In genomic region chr15:65377105-65377975, GRCh38 we compare ENCODE assay signal across 8 cellular contexts. TPM values are rescaled to one million over a fixed set of nuclear protein-coding genes. Genes with fewer than 3 reads are reported as not detected.
DNase-seq lines count a peak whose midpoint lies in the region; ATAC-seq, FAIRE-seq and TF ChIP-seq lines count a peak whose summit lies in the region.

No MANE protein-coding gene starts in this region.

- CTCF ChIA-PET in activated CD4-positive, alpha-beta T cell treated with anti-CD3 and anti-CD28 coated beads, Interleukin-2, amount 10 ng/mL, durations not matched to agents 7 days and 5 days (lab: Charles Lee), result interaction anchor here (0.9 to 1.7 kb wide), 2 partner anchors 8 to 55 kb away, joined by 3 to 4 read pairs; no protein-coding TSS in a partner anchor
- CTCF ChIA-PET in activated CD4-positive, alpha-beta memory T cell treated with anti-CD3 and anti-CD28 coated beads, Interleukin-2, amount 10 ng/mL, durations not matched to agents 7 days and 5 days (lab: Charles Lee), result no interaction called here

- H3K27me3 ChIP-seq in cardiac muscle cell (no peaks in the 10 kb centered on the region), pancreas (peaks cover 0 to 14% (median 2%) of the 10 kb centered on the region in 4 donors)

- peaks cover 69% of the 10 kb centered on the region for H3K27me3 Mint-ChIP-seq in activated CD4-positive, alpha-beta T cell treated with anti-CD3 and anti-CD28 coated beads, Interleukin-2, amount 10 ng/mL, durations not matched to agents 7 days and 5 days
- H3K27me3 Mint-ChIP-seq in activated CD4-positive, alpha-beta memory T cell treated with anti-CD3 and anti-CD28 coated beads, Interleukin-2, amount 10 ng/mL, durations not matched to agents 7 days and 5 days, result peaks cover 72% of the 10 kb centered on the region

- H3K36me3 ChIP-seq in cardiac muscle cell (peaks cover 4% of the 10 kb centered on the region), pancreas (no peaks in the 10 kb centered on the region)

- POLR2A ChIA-PET in activated CD4-positive, alpha-beta T cell treated with anti-CD3 and anti-CD28 coated beads, Interleukin-2, amount 10 ng/mL, durations not matched to agents 7 days and 5 days (lab: Charles Lee), result no interaction called here
- POLR2A ChIA-PET in activated CD4-positive, alpha-beta memory T cell treated with anti-CD3 and anti-CD28 coated beads, Interleukin-2, amount 10 ng/mL, durations not matched to agents 7 days and 5 days (lab: Charles Lee), result interaction anchor here (1.2 to 3.3 kb wide), 2 partner anchors 39 to 72 kb away, joined by 3 to 15 read pairs; partner anchors contain the start of gene RNU5B-1

- FAIRE-seq in pancreas (lab: Jason Lieb, UNC), result no peak

- intact Hi-C loops in pancreas (cut with DNase I), result no loop called here

- H3K27ac Mint-ChIP-seq in activated CD4-positive, alpha-beta T cell treated with anti-CD3 and anti-CD28 coated beads, Interleukin-2, amount 10 ng/mL, durations not matched to agents 7 days and 5 days, result no peak overlapping the region
- no peak overlapping the region for H3K27ac Mint-ChIP-seq in activated CD4-positive, alpha-beta memory T cell treated with anti-CD3 and anti-CD28 coated beads, Interleukin-2, amount 10 ng/mL, durations not matched to agents 7 days and 5 days

- peaks cover 11% of the 10 kb centered on the region for H3K4me1 ChIP-seq in cardiac muscle cell (ENCODE audit: low read depth)
- H3K4me1 ChIP-seq in pancreas, result no peaks in the 10 kb centered on the region

- H3K4me3 Mint-ChIP-seq in activated CD4-positive, alpha-beta T cell treated with anti-CD3 and anti-CD28 coated beads, Interleukin-2, amount 10 ng/mL, durations not matched to agents 7 days and 5 days, result peak overlapping the region; percentile 48
- H3K4me3 Mint-ChIP-seq in activated CD4-positive, alpha-beta memory T cell treated with anti-CD3 and anti-CD28 coated beads, Interleukin-2, amount 10 ng/mL, durations not matched to agents 7 days and 5 days, result peak overlapping the region; percentile 8

- TF ChIP-seq CTCF in cardiac muscle cell (IDR thresholded peaks at IDR 0.05; ENCODE audit: low read depth, low read length) (no peak), pancreas (IDR thresholded peaks at IDR 0.05) (no peak)

- no peaks in the 10 kb centered on the region for H3K9me3 ChIP-seq in cardiac muscle cell (ENCODE audit: low read depth)
- no peaks in the 10 kb centered on the region for H3K9me3 ChIP-seq in pancreas

- ATAC-seq in pancreas (peak; percentile 65 to 86 (median 74)), HG03175 (IDR thresholded peaks at IDR 0.05; ENCODE audit: unreplicated experiment) (no peak), GM18517 (IDR thresholded peaks at IDR 0.05; ENCODE audit: unreplicated experiment) (no peak), HG03039 (IDR thresholded peaks at IDR 0.05; ENCODE audit: unreplicated experiment) (no peak)

- H3K9me3 Mint-ChIP-seq in activated CD4-positive, alpha-beta T cell treated with anti-CD3 and anti-CD28 coated beads, Interleukin-2, amount 10 ng/mL, durations not matched to agents 7 days and 5 days, result no peaks in the 10 kb centered on the region
- no peaks in the 10 kb centered on the region for H3K9me3 Mint-ChIP-seq in activated CD4-positive, alpha-beta memory T cell treated with anti-CD3 and anti-CD28 coated beads, Interleukin-2, amount 10 ng/mL, durations not matched to agents 7 days and 5 days

- WGBS in pancreas, 2 donors, result 1% methylated on average over 42 to 99 of the region's 99 CpGs

- DNase-seq in activated CD4-positive, alpha-beta T cell treated with anti-CD3 and anti-CD28 coated beads, Interleukin-2, amount 10 ng/mL, durations not matched to agents 7 days and 5 days, result no peak
- DNase-seq in activated CD4-positive, alpha-beta T cell treated with anti-CD3 and anti-CD28 coated beads for 4 hours, result no peak
- no peak for DNase-seq in activated CD4-positive, alpha-beta memory T cell treated with anti-CD3 and anti-CD28 coated beads, Interleukin-2, amount 10 ng/mL, durations not matched to agents 7 days and 5 days
- DNase-seq in cardiac muscle cell (ENCODE audit: low read depth in 1 of 2, low spot score in 1 of 2), result peak; percentile 48 to 76
- peak in 2 of 6 donors; percentile 74 to 80 for DNase-seq in pancreas

- peak overlapping the region; percentile 75 for H3K27ac ChIP-seq in cardiac muscle cell
- H3K27ac ChIP-seq in pancreas, result no peak overlapping the region

- H3K36me3 Mint-ChIP-seq in activated CD4-positive, alpha-beta T cell treated with anti-CD3 and anti-CD28 coated beads, Interleukin-2, amount 10 ng/mL, durations not matched to agents 7 days and 5 days (ENCODE audit: low read depth), result no peaks in the 10 kb centered on the region
- no peaks in the 10 kb centered on the region for H3K36me3 Mint-ChIP-seq in activated CD4-positive, alpha-beta memory T cell treated with anti-CD3 and anti-CD28 coated beads, Interleukin-2, amount 10 ng/mL, durations not matched to agents 7 days and 5 days (ENCODE audit: low read depth)

- H3K4me3 ChIP-seq in cardiac muscle cell (peak overlapping the region; percentile 91), pancreas (peak overlapping the region; percentile 23 to 60 (median 35))

- peaks cover 13% of the 10 kb centered on the region for H3K4me1 Mint-ChIP-seq in activated CD4-positive, alpha-beta T cell treated with anti-CD3 and anti-CD28 coated beads, Interleukin-2, amount 10 ng/mL, durations not matched to agents 7 days and 5 days
- H3K4me1 Mint-ChIP-seq in activated CD4-positive, alpha-beta memory T cell treated with anti-CD3 and anti-CD28 coated beads, Interleukin-2, amount 10 ng/mL, durations not matched to agents 7 days and 5 days, result peaks cover 15% of the 10 kb centered on the region

RNA-seq across cellular contexts. Expression of gene IGDCC3, which starts 0.5 kb away (rescaled TPM):
- total RNA-seq in activated CD4-positive, alpha-beta T cell treated with anti-CD3 and anti-CD28 coated beads, Interleukin-2, amount 10 ng/mL, durations not matched to agents 7 days and 5 days, result not detected
- not detected for total RNA-seq in activated CD4-positive, alpha-beta memory T cell treated with anti-CD3 and anti-CD28 coated beads, Interleukin-2, amount 10 ng/mL, durations not matched to agents 7 days and 5 days
- total RNA-seq in cardiac muscle cell (41.9 and 54.6 TPM in 2 replicates), pancreas (under 1 TPM in 1 of 6 donors, not detected in 5; 0.32 TPM)
- polyA plus RNA-seq in cardiac muscle cell (41.1 and 52.4 TPM in 2 replicates), pancreas (not detected)

RNA-seq across cellular contexts. Expression of gene IGDCC4, which starts 45.4 kb away (rescaled TPM):
- under 1 TPM; 0.06 to 0.12 TPM for total RNA-seq in activated CD4-positive, alpha-beta T cell treated with anti-CD3 and anti-CD28 coated beads, Interleukin-2, amount 10 ng/mL, durations not matched to agents 7 days and 5 days
- total RNA-seq in activated CD4-positive, alpha-beta memory T cell treated with anti-CD3 and anti-CD28 coated beads, Interleukin-2, amount 10 ng/mL, durations not matched to agents 7 days and 5 days, result under 1 TPM; 0.05 to 0.08 TPM
- 5.2 and 7.1 TPM in 2 replicates for total RNA-seq in cardiac muscle cell
- polyA plus RNA-seq in cardiac muscle cell, result 4.5 and 5.8 TPM in 2 replicates
- 1 to 10 TPM in 2 of 6 donors, under 1 TPM in 4; 0.22 to 2.2 (median 0.52) TPM for total RNA-seq in pancreas
- polyA plus RNA-seq in pancreas, result under 1 TPM; 0.23 to 0.26 TPM

Comparison
In these comparisons a context has a peak if more than half of its experiments do, and no peak if none do; other contexts are left out.
1. DNase-seq: peak in cardiac muscle cell (2 of 2); none in activated CD4-positive, alpha-beta T cell treated with anti-CD3 and anti-CD28 coated beads, Interleukin-2, amount 10 ng/mL, durations not matched to agents 7 days and 5 days (single experiment), activated CD4-positive, alpha-beta T cell treated with anti-CD3 and anti-CD28 coated beads for 4 hours (0 of 2) and activated CD4-positive, alpha-beta memory T cell treated with anti-CD3 and anti-CD28 coated beads, Interleukin-2, amount 10 ng/mL, durations not matched to agents 7 days and 5 days (single experiment).
2. ATAC-seq: peak in pancreas (4 of 4); none in HG03175 (single experiment), GM18517 (single experiment) and HG03039 (single experiment).
3. RNA of gene IGDCC3, which starts 0.5 kb away (total RNA-seq): 41.9 to 54.6 TPM in cardiac muscle cell; not detected in activated CD4-positive, alpha-beta T cell treated with anti-CD3 and anti-CD28 coated beads, Interleukin-2, amount 10 ng/mL, durations not matched to agents 7 days and 5 days, not detected in activated CD4-positive, alpha-beta memory T cell treated with anti-CD3 and anti-CD28 coated beads, Interleukin-2, amount 10 ng/mL, durations not matched to agents 7 days and 5 days and 0.32 TPM in pancreas; every median in the first group is over 10 times any median in the second.